1 cellular context compared by ENCODE assay signal in the genomic region with DNA sequence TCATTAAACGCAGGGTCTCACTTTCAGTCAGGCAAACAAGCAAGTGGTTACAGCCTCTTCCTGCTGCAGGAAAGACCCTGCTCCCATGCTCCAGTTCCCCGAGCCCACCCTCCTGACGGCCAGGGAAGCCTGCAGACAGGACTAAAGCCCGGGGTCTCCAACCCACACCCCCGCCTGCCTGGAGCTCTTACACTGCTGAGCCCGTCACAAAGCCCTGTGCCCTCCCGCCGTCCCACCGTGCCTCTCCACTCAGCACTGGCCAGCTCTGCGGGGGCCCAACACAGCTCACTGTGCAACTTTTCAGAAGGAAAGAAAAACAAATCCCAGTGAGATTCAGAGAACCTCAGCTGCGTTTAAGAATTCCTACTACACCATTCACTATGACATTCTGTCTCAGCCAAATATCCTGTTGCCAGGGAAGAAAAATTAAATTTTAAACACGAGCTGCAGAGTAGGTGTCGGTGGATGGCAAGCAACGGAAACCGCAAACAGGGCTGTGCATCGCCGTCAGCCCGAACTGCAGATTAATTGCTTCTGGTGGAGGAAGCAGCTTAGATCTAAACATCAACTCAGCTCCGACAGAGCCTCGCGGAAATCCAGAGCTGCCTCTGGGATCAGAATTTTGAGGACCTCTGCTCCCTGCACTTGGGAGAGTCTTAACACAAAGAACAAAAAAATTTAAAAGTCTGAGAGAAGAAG.
TF ChIP-seq lines count a peak whose summit lies in the region.

No MANE protein-coding gene starts in this region.

TF ChIP-seq in HepG2, 621 proteins besides CTCF, POLR2A, EP300 and RAD21 (continued from another document):
- TF ChIP-seq, protein P1, sequence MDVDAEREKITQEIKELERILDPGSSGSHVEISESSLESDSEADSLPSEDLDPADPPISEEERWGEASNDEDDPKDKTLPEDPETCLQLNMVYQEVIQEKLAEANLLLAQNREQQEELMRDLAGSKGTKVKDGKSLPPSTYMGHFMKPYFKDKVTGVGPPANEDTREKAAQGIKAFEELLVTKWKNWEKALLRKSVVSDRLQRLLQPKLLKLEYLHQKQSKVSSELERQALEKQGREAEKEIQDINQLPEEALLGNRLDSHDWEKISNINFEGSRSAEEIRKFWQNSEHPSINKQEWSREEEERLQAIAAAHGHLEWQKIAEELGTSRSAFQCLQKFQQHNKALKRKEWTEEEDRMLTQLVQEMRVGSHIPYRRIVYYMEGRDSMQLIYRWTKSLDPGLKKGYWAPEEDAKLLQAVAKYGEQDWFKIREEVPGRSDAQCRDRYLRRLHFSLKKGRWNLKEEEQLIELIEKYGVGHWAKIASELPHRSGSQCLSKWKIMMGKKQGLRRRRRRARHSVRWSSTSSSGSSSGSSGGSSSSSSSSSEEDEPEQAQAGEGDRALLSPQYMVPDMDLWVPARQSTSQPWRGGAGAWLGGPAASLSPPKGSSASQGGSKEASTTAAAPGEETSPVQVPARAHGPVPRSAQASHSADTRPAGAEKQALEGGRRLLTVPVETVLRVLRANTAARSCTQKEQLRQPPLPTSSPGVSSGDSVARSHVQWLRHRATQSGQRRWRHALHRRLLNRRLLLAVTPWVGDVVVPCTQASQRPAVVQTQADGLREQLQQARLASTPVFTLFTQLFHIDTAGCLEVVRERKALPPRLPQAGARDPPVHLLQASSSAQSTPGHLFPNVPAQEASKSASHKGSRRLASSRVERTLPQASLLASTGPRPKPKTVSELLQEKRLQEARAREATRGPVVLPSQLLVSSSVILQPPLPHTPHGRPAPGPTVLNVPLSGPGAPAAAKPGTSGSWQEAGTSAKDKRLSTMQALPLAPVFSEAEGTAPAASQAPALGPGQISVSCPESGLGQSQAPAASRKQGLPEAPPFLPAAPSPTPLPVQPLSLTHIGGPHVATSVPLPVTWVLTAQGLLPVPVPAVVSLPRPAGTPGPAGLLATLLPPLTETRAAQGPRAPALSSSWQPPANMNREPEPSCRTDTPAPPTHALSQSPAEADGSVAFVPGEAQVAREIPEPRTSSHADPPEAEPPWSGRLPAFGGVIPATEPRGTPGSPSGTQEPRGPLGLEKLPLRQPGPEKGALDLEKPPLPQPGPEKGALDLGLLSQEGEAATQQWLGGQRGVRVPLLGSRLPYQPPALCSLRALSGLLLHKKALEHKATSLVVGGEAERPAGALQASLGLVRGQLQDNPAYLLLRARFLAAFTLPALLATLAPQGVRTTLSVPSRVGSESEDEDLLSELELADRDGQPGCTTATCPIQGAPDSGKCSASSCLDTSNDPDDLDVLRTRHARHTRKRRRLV (CRISPR knock-in tag; IDR thresholded peaks at IDR 0.05), result no peak
- no peak for TF ChIP-seq ZNF264 (CRISPR knock-in tag; IDR thresholded peaks at IDR 0.05)
